Comparison of ENCODE assay signal across 9 cellular contexts in genomic region chr7:154055489-154056106, GRCh38. TPM values are rescaled to one million over a fixed set of nuclear protein-coding genes. Genes with fewer than 3 reads are reported as not detected.
DNase-seq lines count a peak whose midpoint lies in the region; ATAC-seq lines count a peak whose summit lies in the region.
"Not testable (repeated sequence)": the region's sequence is repeated elsewhere in the genome, so short reads cannot be mapped to it uniquely, and the experiment has no call there.
"Had no signal": no experiment of that assay in that cellular context is flagged by ENCODE, and none has a peak within 500 bp of the region (broad histone marks: within the 10 kb centered on the region; RNA-seq: fewer than 3 reads in every experiment).

No MANE protein-coding gene starts in this region.

- H3K27me3 ChIP-seq in right cardiac atrium (ENCODE audit: control insufficient read depth, insufficient read depth) = not testable (repeated sequence)

- not testable (repeated sequence) for H3K9me3 ChIP-seq in right cardiac atrium (ENCODE audit: control insufficient read depth, low read length)

- H3K9me3 Mint-ChIP-seq in activated T-cell treated with anti-CD3 and anti-CD28 coated beads, Interleukin-2, amount 50 U/mL, for 72 hours = not testable (repeated sequence)

- ATAC-seq in activated T-cell treated with anti-CD3 and anti-CD28 coated beads, Interleukin-2, amount 50 U/mL, for 72 hours (replicated peaks in 1 of 2); right cardiac atrium: not testable (repeated sequence)

- not testable (repeated sequence) for H3K36me3 Mint-ChIP-seq in activated T-cell treated with anti-CD3 and anti-CD28 coated beads, Interleukin-2, amount 50 U/mL, for 72 hours (ENCODE audit: insufficient read depth in 2 of 2)

- intact Hi-C loops in right cardiac atrium (cut with DNase I) = not testable (repeated sequence)

- not testable (repeated sequence) for H3K27ac ChIP-seq in right cardiac atrium (ENCODE audit: low read length)

- not testable (repeated sequence) for H3K27ac Mint-ChIP-seq in activated T-cell treated with anti-CD3 and anti-CD28 coated beads, Interleukin-2, amount 50 U/mL, for 72 hours

- not testable (repeated sequence) for H3K4me3 ChIP-seq in Jurkat, Clone E6-1 (ENCODE audit: low read length); right cardiac atrium (ENCODE audit: low read length)

- 11% methylated on average over 9 of the region's 9 CpGs for WGBS in right cardiac atrium

- H3K4me1 Mint-ChIP-seq in activated T-cell treated with anti-CD3 and anti-CD28 coated beads, Interleukin-2, amount 50 U/mL, for 72 hours (ENCODE audit: low read depth) = not testable (repeated sequence)

- DNase-seq in ELR (ENCODE audit: low read depth) (peak; percentile 2), RPMI7951 (ENCODE audit: low read depth) (peak; percentile 45), dermis blood vessel endothelial cell (peak; percentile 56), right cardiac atrium (peak; percentile 18 to 64 (median 62)), myocyte (ENCODE audit: low read depth) (peak; percentile 21), superior temporal gyrus (ENCODE audit: extremely low spot score) (peak; percentile 48)
- DNase-seq in Jurkat, Clone E6-1 (ENCODE audit: low read depth, low spot score) = peak; percentile 74
- DNase-seq in activated T-cell treated with anti-CD3 and anti-CD28 coated beads, Interleukin-2, amount 50 U/mL, for 72 hours = peak; percentile 6 to 10

- not testable (repeated sequence) for H3K27me3 Mint-ChIP-seq in activated T-cell treated with anti-CD3 and anti-CD28 coated beads, Interleukin-2, amount 50 U/mL, for 72 hours (ENCODE audit: low read depth)

- H3K4me3 Mint-ChIP-seq in activated T-cell treated with anti-CD3 and anti-CD28 coated beads, Interleukin-2, amount 50 U/mL, for 72 hours = not testable (repeated sequence)

- not testable (repeated sequence) for H3K4me1 ChIP-seq in right cardiac atrium (ENCODE audit: control insufficient read depth, insufficient read depth, low read length)

RNA-seq across cellular contexts. Expression of gene DPP6, which starts 3.4 kb away (rescaled TPM):
- polyA plus RNA-seq in Jurkat, Clone E6-1 (2012; ENCODE audit: insufficient read depth, insufficient read length) = not detected
- total RNA-seq in RPMI7951 (2014; rRNA removed; shearing (Covaris generic)) = 0.49 and 1.3 TPM in 2 replicates
- total RNA-seq in activated T-cell treated with anti-CD3 and anti-CD28 coated beads, Interleukin-2, amount 50 U/mL, for 72 hours = not detected
- total RNA-seq in dermis blood vessel endothelial cell = not detected in 2 replicates
- under 1 TPM in 2 of 4 donors, not detected in 2; 0.11 to 0.35 TPM for total RNA-seq in right cardiac atrium
- 0.07 TPM for polyA plus RNA-seq in right cardiac atrium
- total RNA-seq in myocyte = not detected in 2 replicates
- not detected for polyA plus RNA-seq in myocyte (2012)
- total RNA-seq: CD4-positive, CD25-positive, alpha-beta regulatory T cell had no signal
- polyA plus RNA-seq: CD4-positive, CD25-positive, alpha-beta regulatory T cell had no signal

Comparison
In these comparisons a context has a peak if more than half of its experiments do, and no peak if none do; other contexts are left out.
1. DNase-seq: peak in every context shown above with its lines; median percentile 74 in Jurkat, Clone E6-1; 62 in right cardiac atrium; 56 in dermis blood vessel endothelial cell; 48 in superior temporal gyrus; 45 in RPMI7951; 21 in myocyte; 8 in activated T-cell treated with anti-CD3 and anti-CD28 coated beads, Interleukin-2, amount 50 U/mL, for 72 hours; 2 in ELR.